In the genomic region with DNA sequence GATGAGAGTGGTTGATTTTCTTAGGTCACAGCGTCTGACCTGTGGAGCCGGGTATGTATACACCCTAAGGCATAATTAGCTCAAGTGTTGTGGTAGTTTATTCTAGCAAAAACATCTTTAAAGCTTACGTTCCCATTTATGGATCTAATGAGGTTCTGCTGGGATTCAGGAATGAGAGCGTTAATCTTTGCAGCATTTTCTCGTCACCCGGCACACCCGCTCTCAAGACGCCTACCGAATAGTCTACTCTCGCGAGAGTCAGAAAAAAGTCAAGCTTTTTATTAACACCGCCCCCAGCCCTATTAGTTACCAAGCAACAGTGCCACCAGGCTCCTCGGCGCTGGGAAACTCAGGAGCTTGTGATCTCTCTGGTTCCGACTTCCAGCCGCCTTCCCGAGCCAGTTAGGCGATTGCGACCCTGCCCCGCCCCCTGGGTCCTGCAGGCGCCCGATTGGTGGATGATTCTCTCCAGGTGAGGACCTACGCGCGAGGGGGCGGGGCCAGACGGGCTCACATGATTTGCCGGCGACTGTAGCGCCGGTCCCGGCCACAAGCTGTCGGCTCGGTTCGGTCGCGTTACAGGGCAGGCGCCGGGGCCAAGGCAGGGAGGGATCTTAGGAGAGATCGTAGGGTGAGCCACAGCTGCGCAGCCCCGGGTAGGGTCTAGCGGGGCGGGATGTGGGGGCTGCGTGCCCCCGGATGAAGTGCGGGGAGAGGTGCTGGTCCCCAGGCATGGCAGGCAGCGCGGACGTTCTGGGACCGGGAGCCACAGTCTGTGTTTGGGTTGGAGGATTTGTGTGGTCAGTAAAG, we compare ENCODE assay signal across 8 cellular contexts. TPM values are rescaled to one million over a fixed set of nuclear protein-coding genes. Genes with fewer than 3 reads are reported as not detected.
A peak's percentile ranks its signal among the peaks of the same experiment; 100 is the strongest.
DNase-seq lines count a peak whose midpoint lies in the region; FAIRE-seq and TF ChIP-seq lines count a peak whose summit lies in the region.

PFKFB2 (plus strand) TSS at position 540 of the 810 bp plus-strand sequence. CDS start 1,443 bp downstream, outside the sequence.

- H3K4ac ChIP-seq in mesendoderm (ENCODE audit: low read depth, low read length): peak within 1 kb of the TSS; percentile 78

- H3K4me3 ChIP-seq in NT2/D1 (ENCODE audit: insufficient read length, low read depth) (peak within 1 kb of the TSS; percentile 84), mesendoderm (ENCODE audit: low read length) (peak within 1 kb of the TSS; percentile 78)

- no peak within 1 kb of the TSS for H4K8ac ChIP-seq in mesendoderm (ENCODE audit: low read depth, low read length)

- peaks cover 3% of the 10 kb centered on the region for H3K79me1 ChIP-seq in mesendoderm (ENCODE audit: low read length)

- no peaks in the 10 kb centered on the region for H3K9me3 ChIP-seq in NT2/D1 (ENCODE audit: insufficient read depth, low read length)

- FAIRE-seq in HTR-8/SVneo (lab: Jason Lieb, UNC) (no peak), endometrium (lab: Jason Lieb, UNC) (peak; percentile 41)

- no peaks in the 10 kb centered on the region for H3K27me3 ChIP-seq in NT2/D1 (ENCODE audit: insufficient read depth, insufficient read length)
- H3K27me3 ChIP-seq in mesendoderm (ENCODE audit: insufficient read depth, low read length, poor library complexity): no peaks in the 10 kb centered on the region

- H3K4me1 ChIP-seq in NT2/D1 (ENCODE audit: insufficient read depth, insufficient read length): peaks cover 2% of the 10 kb centered on the region
- no peaks in the 10 kb centered on the region for H3K4me1 ChIP-seq in mesendoderm (ENCODE audit: control insufficient read depth, low read depth, low read length)

- peak within 1 kb of the TSS; percentile 91 for H3K9ac ChIP-seq in NT2/D1 (ENCODE audit: insufficient read length, low read depth)
- peak within 1 kb of the TSS; percentile 88 for H3K9ac ChIP-seq in mesendoderm (ENCODE audit: low read length)

- H3K79me2 ChIP-seq in mesendoderm (ENCODE audit: control insufficient read depth, insufficient read depth, low read length): peaks cover 21% of the 10 kb centered on the region

- H2BK5ac ChIP-seq in mesendoderm (ENCODE audit: low read length): peak within 1 kb of the TSS; percentile 54

- no peak within 1 kb of the TSS for H4K5ac ChIP-seq in mesendoderm (ENCODE audit: low read length)

- H3K18ac ChIP-seq in mesendoderm (ENCODE audit: low read length): peak within 1 kb of the TSS; percentile 72

- no peak within 1 kb of the TSS for H3K23ac ChIP-seq in mesendoderm (ENCODE audit: low read length)

- DNase-seq in COLO829 (ENCODE audit: low spot score) (peak; percentile 100), GM20000 (ENCODE audit: low spot score) (peak; percentile 87), HTR-8/SVneo (ENCODE audit: insufficient read length, low spot score) (peak; percentile 94), NT2/D1 (ENCODE audit: low read depth, low spot score) (peak; percentile 100), activated T-cell treated with anti-CD3 and anti-CD28 coated beads for 1 hour (ENCODE audit: low read depth) (peak; percentile 93), mesendoderm (peak; percentile 100)
- DNase-seq in stimulated activated CD8-positive, alpha-beta memory T cell treated with anti-CD3 and anti-CD28 coated beads, Interleukin-12 subunit alpha, Interleukin-12 subunit beta, amount 100 ng/mL, for 24 hours (ENCODE audit: extremely low read depth): peak; percentile 87

- H3K36me3 ChIP-seq in NT2/D1 (ENCODE audit: insufficient read depth, insufficient read length, low read length): peaks cover 17% of the 10 kb centered on the region
- peaks cover 3% of the 10 kb centered on the region for H3K36me3 ChIP-seq in mesendoderm (ENCODE audit: control insufficient read depth, insufficient read depth, low read length)

- H3K56ac ChIP-seq in mesendoderm (ENCODE audit: low read length): peak within 1 kb of the TSS; percentile 94

- no peak within 1 kb of the TSS for H2BK120ac ChIP-seq in mesendoderm (ENCODE audit: low read depth, low read length)

- no peak within 1 kb of the TSS for H2BK15ac ChIP-seq in mesendoderm (replicated peaks; ENCODE audit: low read depth)

- WGBS in mesendoderm (ENCODE audit: extremely low coverage, insufficient coverage, low lambda C conversion rate): no CpG with 5 or more reads among the region's 51 CpGs

- peak within 1 kb of the TSS; percentile 87 for H3K4me2 ChIP-seq in mesendoderm (ENCODE audit: low read length)

- H2AK5ac ChIP-seq in mesendoderm (ENCODE audit: low read length): no peak within 1 kb of the TSS

- peak within 1 kb of the TSS; percentile 73 for H3K27ac ChIP-seq in mesendoderm (ENCODE audit: low read depth, low read length)

- no peak for TF ChIP-seq CTCF in GM20000 (IDR thresholded peaks at IDR 0.05; ENCODE audit: extremely low read depth, missing control alignments)

RNA-seq across cellular contexts. Expression of gene PFKFB2, which starts in this region (rescaled TPM):
- 3.9 TPM for polyA plus RNA-seq in mesendoderm (2013, experiment 1 of 2)
- polyA plus RNA-seq in mesendoderm (2013, experiment 2 of 2): 3.9 TPM

Comparison
In these comparisons a context has a peak if more than half of its experiments do, and no peak if none do; other contexts are left out.
1. Peak in every context shown above with its lines: DNase-seq, H3K4me3 ChIP-seq and H3K27ac ChIP-seq.